23 cellular contexts compared by ENCODE assay signal in genomic region chr1:86994061-86994460, GRCh38.
"Had no signal": no experiment of that assay in that cellular context is flagged by ENCODE, and none has a peak within 500 bp of the region (broad histone marks: within the 10 kb centered on the region; RNA-seq: fewer than 3 reads in every experiment).

No MANE protein-coding gene starts in this region.

- H3K27me3 ChIP-seq: breast epithelium, esophagus muscularis mucosa, foreskin keratinocyte, heart right ventricle, left lung, spleen, tibial nerve had no signal

- H3K4me3 ChIP-seq: breast epithelium, esophagus muscularis mucosa, heart right ventricle, left lung, lung, mucosa of descending colon, spleen, tibial nerve had no signal

- ATAC-seq: activated naive CD8-positive, alpha-beta T cell treated with anti-CD3 and anti-CD28 coated beads, Interleukin-2, amount 50 U/mL, for 24 hours; heart right ventricle; left lung; right cardiac atrium; WTC11 had no signal

- DNase-seq: activated CD4-positive, alpha-beta memory T cell treated with anti-CD3 and anti-CD28 coated beads, Interleukin-2, amount 10 ng/mL, durations not matched to agents 7 days and 5 days; activated CD4-positive, alpha-beta T cell treated with anti-CD3 and anti-CD28 coated beads for 1 hour; activated CD4-positive, alpha-beta T cell treated with anti-CD3 and anti-CD28 coated beads, Interleukin-2, amount 10 ng/mL, durations not matched to agents 7 days and 5 days; activated CD8-positive, alpha-beta memory T cell treated with anti-CD3 and anti-CD28 coated beads, Interleukin-2, amount 50 U/mL, for 48 hours; activated naive CD8-positive, alpha-beta T cell treated with anti-CD3 and anti-CD28 coated beads, Interleukin-2, amount 50 U/mL, for 24 hours; activated T-cell treated with anti-CD3 and anti-CD28 coated beads, Interleukin-2, amount 50 U/mL, for 24 hours; amygdala; central memory CD4-positive, alpha-beta T cell; foreskin keratinocyte; heart right ventricle; kidney glomerular epithelial cell; left lung; mucosa of descending colon; posterior cingulate gyrus; right cardiac atrium; spleen; stimulated activated naive CD4-positive, alpha-beta T cell; T-helper 1 cell had no signal

- H3K4me1 ChIP-seq: breast epithelium, esophagus muscularis mucosa, left lung, spleen, tibial nerve had no signal

- H3K36me3 ChIP-seq: breast epithelium, esophagus muscularis mucosa, heart right ventricle, left lung, spleen, tibial nerve had no signal

- H3K9me3 ChIP-seq: breast epithelium, esophagus muscularis mucosa, heart right ventricle, left lung, mucosa of descending colon, spleen, tibial nerve had no signal

- H3K27ac ChIP-seq: breast epithelium, esophagus muscularis mucosa, foreskin keratinocyte, heart right ventricle, left lung, spleen, tibial nerve had no signal
